ENCODE assay signal across 10 cellular contexts in genomic region chr1:157951219-157951618, GRCh38.
"Had no signal": no experiment of that assay in that cellular context is flagged by ENCODE, and none has a peak within 500 bp of the region (broad histone marks: within the 10 kb centered on the region; RNA-seq: fewer than 3 reads in every experiment).

No MANE protein-coding gene starts in this region.

- DNase-seq: GM23248, GOT3, H7, HFFc6, IMR-90, KG1 had no signal

- H3K27ac ChIP-seq: GM23248 had no signal

- ATAC-seq: HCT116, K562 had no signal

- H3K4me3 ChIP-seq: GM23248, HAP-1, K562 had no signal

- FAIRE-seq: HTR-8/SVneo, K562 had no signal

- H3K4me1 ChIP-seq: HAP-1 had no signal

- H3K36me3 ChIP-seq: HAP-1 had no signal

- H3K9me3 ChIP-seq: HAP-1 had no signal
